In the genomic region with DNA sequence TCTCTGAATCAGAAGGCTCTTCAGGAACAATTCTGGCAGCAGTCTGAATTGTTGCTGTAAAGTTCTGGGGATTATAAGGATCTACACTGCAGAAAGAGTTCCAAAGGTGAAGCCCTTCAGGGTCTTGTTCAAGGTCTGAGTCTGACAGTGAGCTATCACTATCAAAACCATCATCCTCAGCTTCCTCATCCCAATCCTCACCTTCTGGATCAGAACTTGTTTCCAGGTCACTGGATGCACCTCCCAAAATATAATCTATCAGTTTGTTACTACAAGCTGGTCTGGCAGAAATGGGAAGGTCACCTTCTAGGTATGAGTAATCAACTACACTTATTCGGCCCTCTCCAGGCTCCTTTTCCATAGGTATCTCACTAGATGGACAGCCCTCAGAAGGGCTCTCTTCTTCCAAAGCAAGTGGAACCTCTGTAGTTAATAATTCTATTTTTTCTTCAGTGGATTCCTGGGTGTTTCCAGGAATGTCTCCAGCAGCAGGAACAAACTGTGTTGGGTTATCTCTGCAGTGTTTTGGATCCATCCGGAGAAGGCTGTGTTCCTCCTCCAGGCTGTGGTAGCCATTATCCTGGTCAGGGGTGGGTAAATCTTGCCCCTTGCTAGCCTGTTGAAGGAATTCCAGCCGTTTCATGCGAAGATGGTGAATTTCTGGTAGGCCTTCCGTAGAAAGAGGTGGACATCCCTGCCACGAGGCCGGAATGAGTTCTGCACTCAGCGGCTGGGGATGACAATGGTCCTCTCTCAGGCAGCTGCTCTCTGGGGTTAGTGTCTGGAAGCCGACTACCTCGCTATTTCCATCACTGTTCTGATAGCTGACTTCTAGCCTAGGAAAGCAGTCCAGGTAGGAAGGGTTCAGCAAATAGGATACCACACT, we compare ENCODE assay signal across 8 cellular contexts. TPM values are rescaled to one million over a fixed set of nuclear protein-coding genes. Genes with fewer than 3 reads are reported as not detected.
DNase-seq lines count a peak whose midpoint lies in the region; ATAC-seq lines count a peak whose summit lies in the region.

No MANE protein-coding gene starts in this region.

- H3K4me3 Mint-ChIP-seq in T-helper 1 cell treated with Interleukin-12 subunit alpha and Interleukin-12 subunit beta and Interleukin-4 antibody, amounts not matched to agents 30 μg/mL and 1 μg/mL, for 36 hours, result peak overlapping the region; percentile 99
- H3K4me3 Mint-ChIP-seq in activated T-helper 17 cell treated with anti-CD3 and anti-CD28 coated beads, Interleukin-2, amount 50 U/mL, for 72 hours, result peak overlapping the region; percentile 98

- H3K27me3 Mint-ChIP-seq in T-helper 1 cell treated with Interleukin-12 subunit alpha and Interleukin-12 subunit beta and Interleukin-4 antibody, amounts not matched to agents 30 μg/mL and 1 μg/mL, for 36 hours (ENCODE audit: low read depth), result no peaks in the 10 kb centered on the region
- H3K27me3 Mint-ChIP-seq in activated T-helper 17 cell treated with anti-CD3 and anti-CD28 coated beads, Interleukin-2, amount 50 U/mL, for 72 hours, result no peaks in the 10 kb centered on the region

- H3K4me1 Mint-ChIP-seq in T-helper 1 cell treated with Interleukin-12 subunit alpha and Interleukin-12 subunit beta and Interleukin-4 antibody, amounts not matched to agents 30 μg/mL and 1 μg/mL, for 36 hours (ENCODE audit: low read depth), result peaks cover 20% of the 10 kb centered on the region
- peaks cover 5% of the 10 kb centered on the region for H3K4me1 Mint-ChIP-seq in activated T-helper 17 cell treated with anti-CD3 and anti-CD28 coated beads, Interleukin-2, amount 50 U/mL, for 72 hours

- ATAC-seq in activated T-helper 17 cell treated with anti-CD3 and anti-CD28 coated beads, Interleukin-2, amount 50 U/mL, for 72 hours (replicated peaks), result no peak

- peak overlapping the region; percentile 100 for H3K27ac Mint-ChIP-seq in T-helper 1 cell treated with Interleukin-12 subunit alpha and Interleukin-12 subunit beta and Interleukin-4 antibody, amounts not matched to agents 30 μg/mL and 1 μg/mL, for 36 hours
- peak overlapping the region; percentile 99 for H3K27ac Mint-ChIP-seq in activated T-helper 17 cell treated with anti-CD3 and anti-CD28 coated beads, Interleukin-2, amount 50 U/mL, for 72 hours

- DNase-seq in T-helper 1 cell (no peak), iPS-NIHi7 (ENCODE audit: extremely low spot score) (peak; percentile 8), substantia nigra (lab: John Stamatoyannopoulos, UW) (peak in 2 of 49 donors; percentile 33 to 43), NAMALWA (ENCODE audit: low spot score) (no peak), mucosa of gallbladder (ENCODE audit: low spot score) (no peak), HK-2 (ENCODE audit: unreplicated experiment) (no peak)

- peaks cover 52% of the 10 kb centered on the region for H3K36me3 Mint-ChIP-seq in T-helper 1 cell treated with Interleukin-12 subunit alpha and Interleukin-12 subunit beta and Interleukin-4 antibody, amounts not matched to agents 30 μg/mL and 1 μg/mL, for 36 hours (ENCODE audit: low read depth)
- peaks cover 68% of the 10 kb centered on the region for H3K36me3 Mint-ChIP-seq in activated T-helper 17 cell treated with anti-CD3 and anti-CD28 coated beads, Interleukin-2, amount 50 U/mL, for 72 hours (ENCODE audit: low read depth)

- no peaks in the 10 kb centered on the region for H3K9me3 Mint-ChIP-seq in T-helper 1 cell treated with Interleukin-12 subunit alpha and Interleukin-12 subunit beta and Interleukin-4 antibody, amounts not matched to agents 30 μg/mL and 1 μg/mL, for 36 hours
- no peaks in the 10 kb centered on the region for H3K9me3 Mint-ChIP-seq in activated T-helper 17 cell treated with anti-CD3 and anti-CD28 coated beads, Interleukin-2, amount 50 U/mL, for 72 hours

- H3K27ac ChIP-seq in substantia nigra (ENCODE audit: low read depth, low read length, poor library complexity, severe bottlenecking), result peak overlapping the region; percentile 96

RNA-seq across cellular contexts. Expression of gene PPP1R15B, which starts 1.5 kb away (rescaled TPM):
- 10 to 100 TPM; 63.9 to 71.6 TPM for total RNA-seq in activated T-helper 17 cell treated with anti-CD3 and anti-CD28 coated beads, Interleukin-2, amount 50 U/mL, for 72 hours
- total RNA-seq in mucosa of gallbladder, result 38.8 TPM

RNA-seq across cellular contexts. Expression of gene PLEKHA6, which starts 50.4 kb away (rescaled TPM):
- 1 to 10 TPM in 1 of 2 donors, under 1 TPM in 1; 0.37 to 1.3 TPM for total RNA-seq in activated T-helper 17 cell treated with anti-CD3 and anti-CD28 coated beads, Interleukin-2, amount 50 U/mL, for 72 hours
- total RNA-seq in mucosa of gallbladder, result 115 TPM

Comparison
In these comparisons a context has a peak if more than half of its experiments do, and no peak if none do; other contexts are left out.
1. RNA of gene PLEKHA6, which starts 50.4 kb away (total RNA-seq): 115 TPM in mucosa of gallbladder (single experiment); 0.37 to 1.3 TPM in activated T-helper 17 cell treated with anti-CD3 and anti-CD28 coated beads, Interleukin-2, amount 50 U/mL, for 72 hours; every median in the first group is over 10 times any median in the second.